In genomic region chr5:151739939-151740335, GRCh38 we compare ENCODE assay signal across 1 cellular context.
A peak's percentile ranks its signal among the peaks of the same experiment; 100 is the strongest.
TF ChIP-seq lines count a peak whose summit lies in the region.

No MANE protein-coding gene starts in this region.

TF ChIP-seq in H1, 55 proteins besides CTCF, POLR2A, EP300 and RAD21:
- no peak for TF ChIP-seq BRCA1 (IDR thresholded peaks at IDR 0.05; ENCODE audit: low read depth, low read length)
- TF ChIP-seq SP4 (IDR thresholded peaks at IDR 0.05; ENCODE audit: low read length), result no peak
- TF ChIP-seq TAF1 (IDR thresholded peaks at IDR 0.05; ENCODE audit: low read depth, low read length), result no peak
- TF ChIP-seq TEAD4 (IDR thresholded peaks at IDR 0.05; ENCODE audit: low read depth, low read length), result peak; percentile 75; the same call in 1 of the 2 replicates
- 0 out of 2 replicates have a peak, but pooled peaks have one; percentile 17 for TF ChIP-seq RBBP5 (IDR thresholded peaks at IDR 0.05; ENCODE audit: borderline replicate concordance, low read depth, low read length)
- TF ChIP-seq MAFK (IDR thresholded peaks at IDR 0.05; ENCODE audit: low read depth, low read length), result no peak
- no peak for TF ChIP-seq ASH2L (IDR thresholded peaks at IDR 0.05; ENCODE audit: low read length)
- no peak for TF ChIP-seq CHD1 (IDR thresholded peaks at IDR 0.05; ENCODE audit: low read depth, low read length)
- TF ChIP-seq HDAC6 (IDR thresholded peaks at IDR 0.05; ENCODE audit: low read depth, low read length), result no peak
- no peak for TF ChIP-seq NRF1 (IDR thresholded peaks at IDR 0.05; ENCODE audit: low read depth, low read length)
- no peak for TF ChIP-seq NANOG (IDR thresholded peaks at IDR 0.05; ENCODE audit: insufficient read depth, low read depth, low read length, poor library complexity, severe bottlenecking)
- no peak for TF ChIP-seq CHD2 (IDR thresholded peaks at IDR 0.05; ENCODE audit: low read length)
- TF ChIP-seq SUZ12 (IDR thresholded peaks at IDR 0.05; ENCODE audit: low read length), result no peak
- no peak for TF ChIP-seq JUND (IDR thresholded peaks at IDR 0.05; ENCODE audit: low read length)
- TF ChIP-seq TCF12 (IDR thresholded peaks at IDR 0.05; ENCODE audit: low read depth, low read length), result 0 out of 2 replicates have a peak, but pooled peaks have one; percentile 8
- TF ChIP-seq TBP (IDR thresholded peaks at IDR 0.05; ENCODE audit: low read depth, low read length), result no peak
- TF ChIP-seq RNF2 (IDR thresholded peaks at IDR 0.05; ENCODE audit: borderline replicate concordance, low read depth, low read length, missing control alignments, poor library complexity, severe bottlenecking), result no peak
- TF ChIP-seq SIN3A (conservative IDR thresholded peaks at IDR 0.05 in 1 of 2, IDR thresholded peaks at IDR 0.05 in 1 of 2; ENCODE audit: low read depth in 1 of 2, low read length in 2 of 2), result no peak
- TF ChIP-seq YY1 (IDR thresholded peaks at IDR 0.05; ENCODE audit: low read depth, low read length), result 0 out of 2 replicates have a peak, but pooled peaks have one; percentile 52
- no peak for TF ChIP-seq CTBP2 (IDR thresholded peaks at IDR 0.05; ENCODE audit: borderline replicate concordance, insufficient read depth, insufficient read length, low read length)
- no peak for TF ChIP-seq KDM4A (IDR thresholded peaks at IDR 0.05; ENCODE audit: low read depth, low read length, severe bottlenecking)
- no peak for TF ChIP-seq CEBPB (IDR thresholded peaks at IDR 0.05; ENCODE audit: low read depth, low read length)
- no peak for TF ChIP-seq EGR1 (IDR thresholded peaks at IDR 0.05; ENCODE audit: borderline replicate concordance, low read depth, low read length)
- TF ChIP-seq USF2 (IDR thresholded peaks at IDR 0.05; ENCODE audit: low read length), result no peak
TF ChIP-seq in H1: peak in this region for 4.
